Comparison of ENCODE assay signal across 14 cellular contexts in genomic region chr12:115869604-115870003, GRCh38.
A peak's percentile ranks its signal among the peaks of the same experiment; 100 is the strongest.
DNase-seq lines count a peak whose midpoint lies in the region; ATAC-seq lines count a peak whose summit lies in the region.
"Had no signal": no experiment of that assay in that cellular context is flagged by ENCODE, and none has a peak within 500 bp of the region (broad histone marks: within the 10 kb centered on the region; RNA-seq: fewer than 3 reads in every experiment).

No MANE protein-coding gene starts in this region.

- no peaks in the 10 kb centered on the region for H3K27me3 ChIP-seq in right cardiac atrium (ENCODE audit: control insufficient read depth, insufficient read depth)

- 71% methylated on average over 5 of the region's 5 CpGs for WGBS in right cardiac atrium
- WGBS in mesodermal cell (ENCODE audit: insufficient coverage in 2 of 2), 2 experiments, result 84 to 100% methylated on average over 1 to 3 of the region's 5 CpGs

- H3K4me3 ChIP-seq in right cardiac atrium (ENCODE audit: low read length) (no peak overlapping the region), mesodermal cell (ENCODE audit: extremely low read depth, insufficient read depth, low read length, poor library complexity, severe bottlenecking) (no peak overlapping the region)

- H3K4me1 ChIP-seq in right cardiac atrium (ENCODE audit: control insufficient read depth, insufficient read depth, low read length) (no peaks in the 10 kb centered on the region), mesodermal cell (ENCODE audit: control insufficient read depth, insufficient read depth, low read length, poor library complexity, severe bottlenecking) (peaks cover 32% of the 10 kb centered on the region)

- peak; percentile 26 for DNase-seq in DMS 273 (lab: John Stamatoyannopoulos, UW; ENCODE audit: unreplicated experiment)
- no peak for DNase-seq in DMS 273 treated with DMSO at 0.1 percent for 48 hours (lab: John Stamatoyannopoulos, UW)
- no peak for DNase-seq in right cardiac atrium
- no peak for DNase-seq in cardiac septum (ENCODE audit: low spot score)
- DNase-seq in glomerular visceral epithelial cell (ENCODE audit: extremely low spot score), result no peak
- DNase-seq: 8988T; CD8-positive, alpha-beta T cell; GF-D8; GOT3; NCI-H1417 treated with DMSO at 0.1 percent for 48 hours; NCI-H1930 had no signal

- ATAC-seq in right cardiac atrium, result no peak
- ATAC-seq in GM18511 (IDR thresholded peaks at IDR 0.05; ENCODE audit: unreplicated experiment), result no peak
- ATAC-seq in HG03342 (IDR thresholded peaks at IDR 0.05; ENCODE audit: unreplicated experiment), result no peak
- ATAC-seq: CD8-positive, alpha-beta T cell had no signal

- H3K27ac ChIP-seq in right cardiac atrium (ENCODE audit: low read length) (peak overlapping the region; percentile 61), mesodermal cell (ENCODE audit: low read depth, low read length, severe bottlenecking) (peak overlapping the region; percentile 14)

- intact Hi-C loops in right cardiac atrium (cut with DNase I), result no loop called here
- intact Hi-C loops in cardiac septum (cut with DNase I), result no loop called here

- H3K36me3 ChIP-seq in mesodermal cell (ENCODE audit: control insufficient read depth, insufficient read depth, low read length), result no peaks in the 10 kb centered on the region

- H3K9me3 ChIP-seq in right cardiac atrium (ENCODE audit: control insufficient read depth, low read length), result no peaks in the 10 kb centered on the region
- H3K9me3 ChIP-seq in mesodermal cell (ENCODE audit: control insufficient read depth, low read length), result no peaks in the 10 kb centered on the region
